ENCODE assay signal across 1 cellular context in the genomic region with DNA sequence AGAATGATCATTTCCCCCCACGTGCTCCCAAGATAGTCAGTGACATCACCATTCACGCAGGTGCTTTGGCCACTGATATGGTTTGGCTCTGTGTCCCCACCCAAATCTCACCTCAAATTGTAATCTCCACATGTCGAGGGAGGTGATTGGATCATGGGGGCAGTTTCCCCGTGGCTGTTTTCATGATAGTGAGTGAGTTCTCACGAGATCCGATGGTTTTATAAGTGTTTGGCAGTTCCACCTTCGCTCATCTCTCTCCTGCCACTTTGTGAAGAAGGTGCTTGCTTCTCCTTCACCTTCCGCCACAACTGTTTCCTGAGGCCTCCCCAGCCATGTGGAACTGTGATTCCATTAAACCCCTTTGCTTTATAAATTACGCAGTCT.
TF ChIP-seq lines count a peak whose summit lies in the region.

No MANE protein-coding gene starts in this region.

TF ChIP-seq in K562, 482 proteins besides CTCF, POLR2A, EP300 and RAD21 (continued from another document and continues in another):
- TF ChIP-seq RBM25 (IDR thresholded peaks at IDR 0.05; ENCODE audit: low read depth, low read length, severe bottlenecking) (no peak), STAT5A (IDR thresholded peaks at IDR 0.05; ENCODE audit: borderline replicate concordance, low read length) (no peak), FOSL1 (tag; conservative IDR thresholded peaks at IDR 0.05) (no peak), PHF20 (IDR thresholded peaks at IDR 0.05; ENCODE audit: partially characterized antibody) (no peak), ZFX (CRISPR knock-in tag; IDR thresholded peaks at IDR 0.05) (0 out of 2 replicates have a peak, but pooled peaks have one; percentile 4), FOXJ2 (tag; IDR thresholded peaks at IDR 0.05) (no peak), CBFA2T3 (IDR thresholded peaks at IDR 0.05) (no peak), ZFP91 (CRISPR knock-in tag; IDR thresholded peaks at IDR 0.05) (no peak), COPS2 (conservative IDR thresholded peaks at IDR 0.05) (no peak), ZNF224 (CRISPR knock-in tag; IDR thresholded peaks at IDR 0.05) (no peak), BRF1 (IDR thresholded peaks at IDR 0.05; ENCODE audit: borderline replicate concordance, extremely low read depth, insufficient read length) (no peak), PHF8 (IDR thresholded peaks at IDR 0.05; ENCODE audit: borderline replicate concordance, low read length) (no peak), CHD2 (IDR thresholded peaks at IDR 0.05; ENCODE audit: low read depth, low read length) (peak; percentile 77), ZNF436 (CRISPR knock-in tag; IDR thresholded peaks at IDR 0.05) (no peak), ZFPM2 (CRISPR knock-in tag; IDR thresholded peaks at IDR 0.05) (no peak), ZBTB17 (CRISPR knock-in tag; IDR thresholded peaks at IDR 0.05) (no peak), RNF219 (CRISPR knock-in tag; IDR thresholded peaks at IDR 0.05) (no peak), ZC3H8 (IDR thresholded peaks at IDR 0.05) (no peak), UBTF (IDR thresholded peaks at IDR 0.05; ENCODE audit: borderline replicate concordance in 1 of 2, low read depth in 2 of 2, low read length in 2 of 2) (no peak), GMEB1 (CRISPR knock-in tag; IDR thresholded peaks at IDR 0.05) (no peak), ZNF277 (CRISPR knock-in tag; IDR thresholded peaks at IDR 0.05; ENCODE audit: borderline replicate concordance) (no peak), POLR2AphosphoS5 (IDR thresholded peaks at IDR 0.05; ENCODE audit: control insufficient read depth, insufficient read depth, low read depth, low read length) (no peak), CBFB (CRISPR knock-in tag; IDR thresholded peaks at IDR 0.05) (no peak), ZBTB49 (CRISPR knock-in tag; IDR thresholded peaks at IDR 0.05; ENCODE audit: borderline replicate concordance) (no peak), PHTF2 (CRISPR knock-in tag; IDR thresholded peaks at IDR 0.05) (no peak), TOE1 (IDR thresholded peaks at IDR 0.05; ENCODE audit: borderline replicate concordance) (0 out of 2 replicates have a peak, but pooled peaks have one; percentile 52), TOE1 (CRISPR knock-in tag; IDR thresholded peaks at IDR 0.05; ENCODE audit: borderline replicate concordance, low read depth) (no peak), GTF2E2 (tag; IDR thresholded peaks at IDR 0.05) (no peak)
- TF ChIP-seq, protein P1, sequence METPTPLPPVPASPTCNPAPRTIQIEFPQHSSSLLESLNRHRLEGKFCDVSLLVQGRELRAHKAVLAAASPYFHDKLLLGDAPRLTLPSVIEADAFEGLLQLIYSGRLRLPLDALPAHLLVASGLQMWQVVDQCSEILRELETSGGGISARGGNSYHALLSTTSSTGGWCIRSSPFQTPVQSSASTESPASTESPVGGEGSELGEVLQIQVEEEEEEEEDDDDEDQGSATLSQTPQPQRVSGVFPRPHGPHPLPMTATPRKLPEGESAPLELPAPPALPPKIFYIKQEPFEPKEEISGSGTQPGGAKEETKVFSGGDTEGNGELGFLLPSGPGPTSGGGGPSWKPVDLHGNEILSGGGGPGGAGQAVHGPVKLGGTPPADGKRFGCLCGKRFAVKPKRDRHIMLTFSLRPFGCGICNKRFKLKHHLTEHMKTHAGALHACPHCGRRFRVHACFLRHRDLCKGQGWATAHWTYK (CRISPR knock-in tag; IDR thresholded peaks at IDR 0.05), result no peak
- TF ChIP-seq, protein P2, sequence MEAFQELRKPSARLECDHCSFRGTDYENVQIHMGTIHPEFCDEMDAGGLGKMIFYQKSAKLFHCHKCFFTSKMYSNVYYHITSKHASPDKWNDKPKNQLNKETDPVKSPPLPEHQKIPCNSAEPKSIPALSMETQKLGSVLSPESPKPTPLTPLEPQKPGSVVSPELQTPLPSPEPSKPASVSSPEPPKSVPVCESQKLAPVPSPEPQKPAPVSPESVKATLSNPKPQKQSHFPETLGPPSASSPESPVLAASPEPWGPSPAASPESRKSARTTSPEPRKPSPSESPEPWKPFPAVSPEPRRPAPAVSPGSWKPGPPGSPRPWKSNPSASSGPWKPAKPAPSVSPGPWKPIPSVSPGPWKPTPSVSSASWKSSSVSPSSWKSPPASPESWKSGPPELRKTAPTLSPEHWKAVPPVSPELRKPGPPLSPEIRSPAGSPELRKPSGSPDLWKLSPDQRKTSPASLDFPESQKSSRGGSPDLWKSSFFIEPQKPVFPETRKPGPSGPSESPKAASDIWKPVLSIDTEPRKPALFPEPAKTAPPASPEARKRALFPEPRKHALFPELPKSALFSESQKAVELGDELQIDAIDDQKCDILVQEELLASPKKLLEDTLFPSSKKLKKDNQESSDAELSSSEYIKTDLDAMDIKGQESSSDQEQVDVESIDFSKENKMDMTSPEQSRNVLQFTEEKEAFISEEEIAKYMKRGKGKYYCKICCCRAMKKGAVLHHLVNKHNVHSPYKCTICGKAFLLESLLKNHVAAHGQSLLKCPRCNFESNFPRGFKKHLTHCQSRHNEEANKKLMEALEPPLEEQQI (IDR thresholded peaks at IDR 0.05), result peak; percentile 71; the same call in 1 of the 2 replicates
- TF ChIP-seq, protein P3, sequence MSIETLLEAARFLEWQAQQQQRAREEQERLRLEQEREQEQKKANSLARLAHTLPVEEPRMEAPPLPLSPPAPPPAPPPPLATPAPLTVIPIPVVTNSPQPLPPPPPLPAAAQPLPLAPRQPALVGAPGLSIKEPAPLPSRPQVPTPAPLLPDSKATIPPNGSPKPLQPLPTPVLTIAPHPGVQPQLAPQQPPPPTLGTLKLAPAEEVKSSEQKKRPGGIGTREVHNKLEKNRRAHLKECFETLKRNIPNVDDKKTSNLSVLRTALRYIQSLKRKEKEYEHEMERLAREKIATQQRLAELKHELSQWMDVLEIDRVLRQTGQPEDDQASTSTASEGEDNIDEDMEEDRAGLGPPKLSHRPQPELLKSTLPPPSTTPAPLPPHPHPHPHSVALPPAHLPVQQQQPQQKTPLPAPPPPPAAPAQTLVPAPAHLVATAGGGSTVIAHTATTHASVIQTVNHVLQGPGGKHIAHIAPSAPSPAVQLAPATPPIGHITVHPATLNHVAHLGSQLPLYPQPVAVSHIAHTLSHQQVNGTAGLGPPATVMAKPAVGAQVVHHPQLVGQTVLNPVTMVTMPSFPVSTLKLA (conservative IDR thresholded peaks at IDR 0.05), result peak in 1 of 2 experiments; percentile 83; a peak in 2 of 4 replicates
- TF ChIP-seq, protein P4, sequence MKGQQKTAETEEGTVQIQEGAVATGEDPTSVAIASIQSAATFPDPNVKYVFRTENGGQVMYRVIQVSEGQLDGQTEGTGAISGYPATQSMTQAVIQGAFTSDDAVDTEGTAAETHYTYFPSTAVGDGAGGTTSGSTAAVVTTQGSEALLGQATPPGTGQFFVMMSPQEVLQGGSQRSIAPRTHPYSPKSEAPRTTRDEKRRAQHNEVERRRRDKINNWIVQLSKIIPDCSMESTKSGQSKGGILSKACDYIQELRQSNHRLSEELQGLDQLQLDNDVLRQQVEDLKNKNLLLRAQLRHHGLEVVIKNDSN (CRISPR knock-in tag; IDR thresholded peaks at IDR 0.05), result peak; percentile 89
- TF ChIP-seq, protein P5, sequence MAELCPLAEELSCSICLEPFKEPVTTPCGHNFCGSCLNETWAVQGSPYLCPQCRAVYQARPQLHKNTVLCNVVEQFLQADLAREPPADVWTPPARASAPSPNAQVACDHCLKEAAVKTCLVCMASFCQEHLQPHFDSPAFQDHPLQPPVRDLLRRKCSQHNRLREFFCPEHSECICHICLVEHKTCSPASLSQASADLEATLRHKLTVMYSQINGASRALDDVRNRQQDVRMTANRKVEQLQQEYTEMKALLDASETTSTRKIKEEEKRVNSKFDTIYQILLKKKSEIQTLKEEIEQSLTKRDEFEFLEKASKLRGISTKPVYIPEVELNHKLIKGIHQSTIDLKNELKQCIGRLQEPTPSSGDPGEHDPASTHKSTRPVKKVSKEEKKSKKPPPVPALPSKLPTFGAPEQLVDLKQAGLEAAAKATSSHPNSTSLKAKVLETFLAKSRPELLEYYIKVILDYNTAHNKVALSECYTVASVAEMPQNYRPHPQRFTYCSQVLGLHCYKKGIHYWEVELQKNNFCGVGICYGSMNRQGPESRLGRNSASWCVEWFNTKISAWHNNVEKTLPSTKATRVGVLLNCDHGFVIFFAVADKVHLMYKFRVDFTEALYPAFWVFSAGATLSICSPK (IDR thresholded peaks at IDR 0.05; ENCODE audit: borderline replicate concordance), result no peak
- TF ChIP-seq, protein P6, sequence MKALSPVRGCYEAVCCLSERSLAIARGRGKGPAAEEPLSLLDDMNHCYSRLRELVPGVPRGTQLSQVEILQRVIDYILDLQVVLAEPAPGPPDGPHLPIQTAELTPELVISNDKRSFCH (CRISPR knock-in tag; IDR thresholded peaks at IDR 0.05), result no peak
- TF ChIP-seq, protein P6 (tag; IDR thresholded peaks at IDR 0.05), result no peak
